In the genomic region with DNA sequence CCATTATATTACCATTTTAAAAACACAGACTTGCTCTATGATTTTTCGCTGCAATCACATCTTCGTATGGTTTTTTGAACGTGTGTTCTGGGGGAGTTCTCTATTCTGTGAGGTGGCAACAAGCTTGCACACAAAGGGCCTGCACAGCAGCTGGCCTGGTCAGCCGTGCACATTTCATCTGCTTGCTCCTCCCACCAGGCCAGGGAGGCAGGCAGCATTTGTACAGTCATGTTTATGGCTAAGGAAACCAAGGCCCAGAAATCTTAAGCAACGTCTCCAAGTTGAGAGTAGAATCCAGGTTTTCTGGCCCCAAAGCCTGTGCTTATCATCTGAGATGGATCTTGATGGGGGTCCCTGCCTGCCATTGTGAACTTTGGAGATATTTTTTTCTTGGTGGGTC, we compare ENCODE assay signal across 22 cellular contexts.
DNase-seq lines count a peak whose midpoint lies in the region; ATAC-seq, FAIRE-seq and TF ChIP-seq lines count a peak whose summit lies in the region.
"Had no signal": no experiment of that assay in that cellular context is flagged by ENCODE, and none has a peak within 500 bp of the region (broad histone marks: within the 10 kb centered on the region; RNA-seq: fewer than 3 reads in every experiment).

No MANE protein-coding gene starts in this region.

- no peak for TF ChIP-seq POLR2A in erythroblast (IDR thresholded peaks at IDR 0.05; ENCODE audit: low read length)

- H3K27ac Mint-ChIP-seq in osteocyte (ENCODE audit: unreplicated experiment), result no peak overlapping the region
- no peak overlapping the region for H3K27ac Mint-ChIP-seq in stimulated activated effector memory CD8-positive, alpha-beta T cell treated with anti-CD3 and anti-CD28 coated beads, Interleukin-12 subunit alpha, Interleukin-12 subunit beta, amount 100 ng/mL, for 72 hours
- H3K27ac Mint-ChIP-seq: activated CD8-positive, alpha-beta T cell treated with anti-CD3 and anti-CD28 coated beads, Interleukin-2, amount 10 ng/mL, durations not matched to agents 7 days and 5 days; activated naive CD8-positive, alpha-beta T cell treated with anti-CD3 and anti-CD28 coated beads, Interleukin-2, amount 10 ng/mL, durations not matched to agents 7 days and 5 days had no signal

- peak; percentile 64 for FAIRE-seq in D721Med (lab: Jason Lieb, UNC)
- FAIRE-seq: GM12891 had no signal

- H3K9me3 ChIP-seq in SJCRH30 (replicated peaks), result no peaks in the 10 kb centered on the region
- H3K9me3 ChIP-seq: BLaER1 treated with 17β-estradiol and CSF1 and Interleukin-3, amounts not matched to agents 10 nM and 100 nM; prostate gland; stomach; transverse colon had no signal

- H3K4me1 ChIP-seq in SJCRH30, result peaks cover 19% of the 10 kb centered on the region
- H3K4me1 ChIP-seq: BLaER1 treated with 17β-estradiol and CSF1 and Interleukin-3, amounts not matched to agents 10 nM and 100 nM; prostate gland; stomach; transverse colon had no signal

- H3K36me3 Mint-ChIP-seq in osteocyte (ENCODE audit: unreplicated experiment), result no peaks in the 10 kb centered on the region
- H3K36me3 Mint-ChIP-seq in stimulated activated effector memory CD8-positive, alpha-beta T cell treated with anti-CD3 and anti-CD28 coated beads, Interleukin-12 subunit alpha, Interleukin-12 subunit beta, amount 100 ng/mL, for 72 hours, result no peaks in the 10 kb centered on the region
- H3K36me3 Mint-ChIP-seq: activated naive CD8-positive, alpha-beta T cell treated with anti-CD3 and anti-CD28 coated beads, Interleukin-2, amount 10 ng/mL, durations not matched to agents 7 days and 5 days had no signal

- no peaks in the 10 kb centered on the region for H3K27me3 ChIP-seq in SJCRH30
- H3K27me3 ChIP-seq: BLaER1 treated with 17β-estradiol and CSF1 and Interleukin-3, amounts not matched to agents 10 nM and 100 nM; stomach; transverse colon had no signal

- no peaks in the 10 kb centered on the region for H3K36me3 ChIP-seq in SJCRH30
- H3K36me3 ChIP-seq: BLaER1 treated with 17β-estradiol and CSF1 and Interleukin-3, amounts not matched to agents 10 nM and 100 nM; prostate gland; stomach; transverse colon had no signal

- H3K27ac ChIP-seq in SJCRH30, result no peak overlapping the region
- H3K27ac ChIP-seq: BLaER1 treated with 17β-estradiol and CSF1 and Interleukin-3, amounts not matched to agents 10 nM and 100 nM; prostate gland; stomach; transverse colon had no signal

- TF ChIP-seq CTCF in D721Med (IDR thresholded peaks at IDR 0.05; ENCODE audit: insufficient read depth, missing control alignments) (no peak), fibroblast of villous mesenchyme (IDR thresholded peaks at IDR 0.05; ENCODE audit: insufficient read depth, low read depth, low read length) (no peak), osteocyte (IDR thresholded peaks at IDR 0.05) (no peak)

- DNase-seq in D721Med (ENCODE audit: insufficient read length, low spot score), result no peak
- DNase-seq in SJCRH30, result peak; percentile 28 to 59
- peak; percentile 55 for DNase-seq in fibroblast of villous mesenchyme (ENCODE audit: low read depth)
- peak; percentile 53 for DNase-seq in osteocyte (ENCODE audit: extremely low spot score, unreplicated experiment)
- no peak for DNase-seq in erythroblast (lab: John Stamatoyannopoulos, UW)
- DNase-seq in stimulated activated effector memory CD8-positive, alpha-beta T cell treated with anti-CD3 and anti-CD28 coated beads, Interleukin-12 subunit alpha, Interleukin-12 subunit beta, amount 100 ng/mL, for 72 hours (ENCODE audit: low spot score in 2 of 2), result no peak
- DNase-seq: activated CD8-positive, alpha-beta T cell treated with anti-CD3 and anti-CD28 coated beads, Interleukin-2, amount 10 ng/mL, durations not matched to agents 7 days and 5 days; activated naive CD8-positive, alpha-beta T cell treated with anti-CD3 and anti-CD28 coated beads, Interleukin-2, amount 10 ng/mL, durations not matched to agents 7 days and 5 days; dermis blood vessel endothelial cell; DND-41; kidney glomerular epithelial cell; NCI-H446 treated with DMSO at 0.1 percent for 48 hours; stimulated activated CD8-positive, alpha-beta memory T cell treated with anti-CD3 and anti-CD28 coated beads, Interleukin-4, amount 100 ng/mL, for 48 hours; stomach; transverse colon had no signal

- peaks cover 4% of the 10 kb centered on the region for H3K4me1 Mint-ChIP-seq in osteocyte (ENCODE audit: unreplicated experiment)
- H3K4me1 Mint-ChIP-seq in stimulated activated effector memory CD8-positive, alpha-beta T cell treated with anti-CD3 and anti-CD28 coated beads, Interleukin-12 subunit alpha, Interleukin-12 subunit beta, amount 100 ng/mL, for 72 hours, result no peaks in the 10 kb centered on the region
- H3K4me1 Mint-ChIP-seq: activated naive CD8-positive, alpha-beta T cell treated with anti-CD3 and anti-CD28 coated beads, Interleukin-2, amount 10 ng/mL, durations not matched to agents 7 days and 5 days; central memory CD8-positive, alpha-beta T cell had no signal

- H3K4me3 Mint-ChIP-seq in osteocyte (ENCODE audit: unreplicated experiment), result no peak overlapping the region
- H3K4me3 Mint-ChIP-seq in stimulated activated effector memory CD8-positive, alpha-beta T cell treated with anti-CD3 and anti-CD28 coated beads, Interleukin-12 subunit alpha, Interleukin-12 subunit beta, amount 100 ng/mL, for 72 hours, result no peak overlapping the region
- H3K4me3 Mint-ChIP-seq: activated CD8-positive, alpha-beta T cell treated with anti-CD3 and anti-CD28 coated beads, Interleukin-2, amount 10 ng/mL, durations not matched to agents 7 days and 5 days; activated naive CD8-positive, alpha-beta T cell treated with anti-CD3 and anti-CD28 coated beads, Interleukin-2, amount 10 ng/mL, durations not matched to agents 7 days and 5 days; central memory CD8-positive, alpha-beta T cell had no signal

- H3K27me3 Mint-ChIP-seq in osteocyte (ENCODE audit: unreplicated experiment), result no peaks in the 10 kb centered on the region

- no peak for ATAC-seq in HG02623 (IDR thresholded peaks at IDR 0.05; ENCODE audit: unreplicated experiment)
- no peak for ATAC-seq in stimulated activated effector memory CD8-positive, alpha-beta T cell treated with anti-CD3 and anti-CD28 coated beads, Interleukin-12 subunit alpha, Interleukin-12 subunit beta, amount 100 ng/mL, for 72 hours
- ATAC-seq in HG03378 (IDR thresholded peaks at IDR 0.05; ENCODE audit: unreplicated experiment), result no peak
- ATAC-seq: activated CD8-positive, alpha-beta T cell treated with anti-CD3 and anti-CD28 coated beads, Interleukin-2, amount 10 ng/mL, durations not matched to agents 7 days and 5 days; SK-N-SH treated with all-trans-retinoic acid at 6 μM for 48 hours had no signal

- H3K4me3 ChIP-seq in SJCRH30, result no peak overlapping the region
- H3K4me3 ChIP-seq in fibroblast of villous mesenchyme (ENCODE audit: low read depth, low read length), result no peak overlapping the region
- H3K4me3 ChIP-seq: BLaER1 treated with 17β-estradiol and CSF1 and Interleukin-3, amounts not matched to agents 10 nM and 100 nM; prostate gland; stomach; transverse colon had no signal

- no peaks in the 10 kb centered on the region for H3K9me3 Mint-ChIP-seq in osteocyte (ENCODE audit: unreplicated experiment)
- H3K9me3 Mint-ChIP-seq in stimulated activated effector memory CD8-positive, alpha-beta T cell treated with anti-CD3 and anti-CD28 coated beads, Interleukin-12 subunit alpha, Interleukin-12 subunit beta, amount 100 ng/mL, for 72 hours, result no peaks in the 10 kb centered on the region
- H3K9me3 Mint-ChIP-seq: activated naive CD8-positive, alpha-beta T cell treated with anti-CD3 and anti-CD28 coated beads, Interleukin-2, amount 10 ng/mL, durations not matched to agents 7 days and 5 days; central memory CD8-positive, alpha-beta T cell had no signal

Comparison
In these comparisons a context has a peak if more than half of its experiments do, and no peak if none do; other contexts are left out.
1. DNase-seq: peak in SJCRH30 (2 of 2), fibroblast of villous mesenchyme (single experiment) and osteocyte (single experiment); none in D721Med (single experiment), erythroblast (0 of 2) and stimulated activated effector memory CD8-positive, alpha-beta T cell treated with anti-CD3 and anti-CD28 coated beads, Interleukin-12 subunit alpha, Interleukin-12 subunit beta, amount 100 ng/mL, for 72 hours (0 of 2).